In genomic region chr5:166772770-166773169, GRCh38 we compare ENCODE assay signal across 20 cellular contexts.
DNase-seq lines count a peak whose midpoint lies in the region; ATAC-seq, FAIRE-seq and TF ChIP-seq lines count a peak whose summit lies in the region.
"Had no signal": no experiment of that assay in that cellular context is flagged by ENCODE, and none has a peak within 500 bp of the region (broad histone marks: within the 10 kb centered on the region; RNA-seq: fewer than 3 reads in every experiment).

No MANE protein-coding gene starts in this region.

- no peak for TF ChIP-seq EP300 in gastroesophageal sphincter (IDR thresholded peaks at IDR 0.05)

- no peak overlapping the region for H3K4me3 ChIP-seq in HUES48 (ENCODE audit: low read depth, low read length)
- no peak overlapping the region for H3K4me3 ChIP-seq in cardiac fibroblast (replicated peaks in 1 of 2; ENCODE audit: low read depth in 2 of 2, low read length in 2 of 2)
- H3K4me3 ChIP-seq in gastroesophageal sphincter = no peak overlapping the region
- H3K4me3 ChIP-seq in pancreas = no peak overlapping the region
- H3K4me3 ChIP-seq in lower leg skin (ENCODE audit: low read depth, poor library complexity, severe bottlenecking) = no peak overlapping the region
- H3K4me3 ChIP-seq: MG63, transverse colon had no signal

- intact Hi-C loops in pancreas (cut with DNase I) = no loop called here
- intact Hi-C loops in lower leg skin (cut with DNase I; ENCODE audit: low total_unique reads) = no loop called here

- H3K27me3 ChIP-seq in HUES48 (ENCODE audit: control insufficient read depth, insufficient read depth, low read length) = no peaks in the 10 kb centered on the region
- no peaks in the 10 kb centered on the region for H3K27me3 ChIP-seq in gastroesophageal sphincter
- H3K27me3 ChIP-seq in pancreas = no peaks in the 10 kb centered on the region
- H3K27me3 ChIP-seq: MG63, transverse colon had no signal

- DNase-seq in A172 (ENCODE audit: low spot score) (peak; percentile 54), cardiac fibroblast (ENCODE audit: low read depth in 2 of 2) (peak; percentile 77 to 88), NK-92 (lab: John Stamatoyannopoulos, UW; ENCODE audit: unreplicated experiment) (no peak), pancreas (no peak), lower leg skin (ENCODE audit: low spot score in 2 of 2) (no peak)
- DNase-seq: activated CD4-positive, alpha-beta T cell treated with anti-CD3 and anti-CD28 coated beads, Interleukin-2, amount 50 U/mL, for 1 hour; aorta; C1 segment of cervical spinal cord; DMS153; erythroblast; MG63; NCI-H1694 treated with DMSO at 0.1 percent for 48 hours; T-helper 1 cell; transverse colon had no signal

- peak; percentile 68 for ATAC-seq in gastroesophageal sphincter
- no peak for ATAC-seq in HG02763 (IDR thresholded peaks at IDR 0.05; ENCODE audit: unreplicated experiment)
- ATAC-seq in pancreas = no peak
- ATAC-seq: stimulated activated memory B cell treated with anti-CD40 and anti-IgM and Interleukin-4, amounts not matched to agents 10 μg/mL and 1 μg/mL and 100 μg/mL, for 72 hours had no signal

- H3K4me1 ChIP-seq in HUES48 (ENCODE audit: control insufficient read depth, insufficient read depth, low read length) (peaks cover 19% of the 10 kb centered on the region; the same call in 1 of the 2 replicates), gastroesophageal sphincter (no peaks in the 10 kb centered on the region), pancreas (no peaks in the 10 kb centered on the region)
- H3K4me1 ChIP-seq: transverse colon had no signal

- H3K9me3 ChIP-seq in HUES48 (ENCODE audit: control insufficient read depth, insufficient read depth, low read length) (no peaks in the 10 kb centered on the region), gastroesophageal sphincter (peaks cover 0 to 9% (median 0%) of the 10 kb centered on the region in 3 donors), pancreas (no peaks in the 10 kb centered on the region)

- H3K9ac ChIP-seq in HUES48 (ENCODE audit: low read depth, low read length) = no peak overlapping the region

- TF ChIP-seq CTCF in cardiac fibroblast (IDR thresholded peaks at IDR 0.05; ENCODE audit: low read depth, low read length) (no peak), gastroesophageal sphincter (IDR thresholded peaks at IDR 0.05) (no peak), pancreas (IDR thresholded peaks at IDR 0.05) (no peak), lower leg skin (IDR thresholded peaks at IDR 0.05) (no peak)

- H3K27ac ChIP-seq in HUES48 (ENCODE audit: low read depth, low read length) (peak overlapping the region; percentile 64), gastroesophageal sphincter (no peak overlapping the region), pancreas (no peak overlapping the region)
- H3K27ac ChIP-seq: transverse colon had no signal

- 0 to 20% methylated on average over 1 of the region's 1 CpG for WGBS in gastroesophageal sphincter (ENCODE audit: low coverage in 1 of 2), 2 donors
- 33 to 59% methylated on average over 1 of the region's 1 CpG for WGBS in pancreas, 2 donors
- 31 to 74% methylated on average over 1 of the region's 1 CpG for WGBS in lower leg skin, 2 donors

- TF ChIP-seq POLR2A in gastroesophageal sphincter (IDR thresholded peaks at IDR 0.05) (no peak), lower leg skin (IDR thresholded peaks at IDR 0.05) (no peak)

- no peaks in the 10 kb centered on the region for H3K36me3 ChIP-seq in HUES48 (ENCODE audit: control insufficient read depth, insufficient read depth, low read length)
- no peaks in the 10 kb centered on the region for H3K36me3 ChIP-seq in gastroesophageal sphincter
- no peaks in the 10 kb centered on the region for H3K36me3 ChIP-seq in pancreas
- H3K36me3 ChIP-seq: MG63, transverse colon had no signal

- no peak for FAIRE-seq in pancreas (lab: Jason Lieb, UNC)
- FAIRE-seq: A204.1, keratinocyte had no signal

Comparison
In these comparisons a context has a peak if more than half of its experiments do, and no peak if none do; other contexts are left out.
1. DNase-seq: peak in A172 (single experiment) and cardiac fibroblast (2 of 2); none in NK-92 (single experiment), pancreas (0 of 6) and lower leg skin (0 of 2).